Comparison of ENCODE assay signal across 1 cellular context in genomic region chr16:53839150-53839549, GRCh38.
A peak's percentile ranks its signal among the peaks of the same experiment; 100 is the strongest.
TF ChIP-seq lines count a peak whose summit lies in the region.

No MANE protein-coding gene starts in this region.

TF ChIP-seq in HEK293, 187 proteins besides CTCF, POLR2A, EP300 and RAD21 (continued from another document):
- TF ChIP-seq ZNF292 (tag by site-specific recombination; IDR thresholded peaks at IDR 0.05; ENCODE audit: borderline replicate concordance, low read depth): no peak
- TF ChIP-seq ZBTB48 (tag by site-specific recombination; IDR thresholded peaks at IDR 0.05): no peak
- TF ChIP-seq ZNF610 (tag by site-specific recombination; IDR thresholded peaks at IDR 0.05; ENCODE audit: borderline replicate concordance): no peak
- no peak for TF ChIP-seq ZBTB17 (tag by site-specific recombination; IDR thresholded peaks at IDR 0.05)
- TF ChIP-seq ZNF354C (tag by site-specific recombination; IDR thresholded peaks at IDR 0.05; ENCODE audit: borderline replicate concordance, low read depth): no peak
- 0 out of 2 replicates have a peak, but pooled peaks have one; percentile 7 for TF ChIP-seq SCRT1 (tag by site-specific recombination; IDR thresholded peaks at IDR 0.05; ENCODE audit: borderline replicate concordance)
- TF ChIP-seq, protein P1, sequence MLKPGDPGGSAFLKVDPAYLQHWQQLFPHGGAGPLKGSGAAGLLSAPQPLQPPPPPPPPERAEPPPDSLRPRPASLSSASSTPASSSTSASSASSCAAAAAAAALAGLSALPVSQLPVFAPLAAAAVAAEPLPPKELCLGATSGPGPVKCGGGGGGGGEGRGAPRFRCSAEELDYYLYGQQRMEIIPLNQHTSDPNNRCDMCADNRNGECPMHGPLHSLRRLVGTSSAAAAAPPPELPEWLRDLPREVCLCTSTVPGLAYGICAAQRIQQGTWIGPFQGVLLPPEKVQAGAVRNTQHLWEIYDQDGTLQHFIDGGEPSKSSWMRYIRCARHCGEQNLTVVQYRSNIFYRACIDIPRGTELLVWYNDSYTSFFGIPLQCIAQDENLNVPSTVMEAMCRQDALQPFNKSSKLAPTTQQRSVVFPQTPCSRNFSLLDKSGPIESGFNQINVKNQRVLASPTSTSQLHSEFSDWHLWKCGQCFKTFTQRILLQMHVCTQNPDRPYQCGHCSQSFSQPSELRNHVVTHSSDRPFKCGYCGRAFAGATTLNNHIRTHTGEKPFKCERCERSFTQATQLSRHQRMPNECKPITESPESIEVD (tag by site-specific recombination; IDR thresholded peaks at IDR 0.05): 0 out of 2 replicates have a peak, but pooled peaks have one; percentile 34
- TF ChIP-seq ZNF433 (tag by site-specific recombination; IDR thresholded peaks at IDR 0.05; ENCODE audit: low read depth): no peak
- TF ChIP-seq ZNF776 (tag by site-specific recombination; IDR thresholded peaks at IDR 0.05; ENCODE audit: borderline replicate concordance): no peak
- TF ChIP-seq ZNF449 (tag by site-specific recombination; IDR thresholded peaks at IDR 0.05): no peak
- TF ChIP-seq YY2 (tag by site-specific recombination; IDR thresholded peaks at IDR 0.05): no peak
- TF ChIP-seq BCL11B (tag by site-specific recombination; IDR thresholded peaks at IDR 0.05; ENCODE audit: low read depth): no peak
- TF ChIP-seq ZFP37 (tag by site-specific recombination; IDR thresholded peaks at IDR 0.05): no peak
- TF ChIP-seq, protein P2, sequence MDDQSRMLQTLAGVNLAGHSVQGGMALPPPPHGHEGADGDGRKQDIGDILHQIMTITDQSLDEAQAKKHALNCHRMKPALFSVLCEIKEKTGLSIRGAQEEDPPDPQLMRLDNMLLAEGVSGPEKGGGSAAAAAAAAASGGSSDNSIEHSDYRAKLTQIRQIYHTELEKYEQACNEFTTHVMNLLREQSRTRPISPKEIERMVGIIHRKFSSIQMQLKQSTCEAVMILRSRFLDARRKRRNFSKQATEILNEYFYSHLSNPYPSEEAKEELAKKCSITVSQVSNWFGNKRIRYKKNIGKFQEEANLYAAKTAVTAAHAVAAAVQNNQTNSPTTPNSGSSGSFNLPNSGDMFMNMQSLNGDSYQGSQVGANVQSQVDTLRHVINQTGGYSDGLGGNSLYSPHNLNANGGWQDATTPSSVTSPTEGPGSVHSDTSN (CRISPR knock-in tag; IDR thresholded peaks at IDR 0.05): no peak
- no peak for TF ChIP-seq EGR2 (tag by site-specific recombination; IDR thresholded peaks at IDR 0.05; ENCODE audit: low read depth)
- peak; percentile 63 for TF ChIP-seq SP7 (tag by site-specific recombination; IDR thresholded peaks at IDR 0.05)
- no peak for TF ChIP-seq HIC1 (tag by site-specific recombination; IDR thresholded peaks at IDR 0.05)
- TF ChIP-seq ZNF501 (tag by site-specific recombination; IDR thresholded peaks at IDR 0.05): no peak
- TF ChIP-seq, protein P3, sequence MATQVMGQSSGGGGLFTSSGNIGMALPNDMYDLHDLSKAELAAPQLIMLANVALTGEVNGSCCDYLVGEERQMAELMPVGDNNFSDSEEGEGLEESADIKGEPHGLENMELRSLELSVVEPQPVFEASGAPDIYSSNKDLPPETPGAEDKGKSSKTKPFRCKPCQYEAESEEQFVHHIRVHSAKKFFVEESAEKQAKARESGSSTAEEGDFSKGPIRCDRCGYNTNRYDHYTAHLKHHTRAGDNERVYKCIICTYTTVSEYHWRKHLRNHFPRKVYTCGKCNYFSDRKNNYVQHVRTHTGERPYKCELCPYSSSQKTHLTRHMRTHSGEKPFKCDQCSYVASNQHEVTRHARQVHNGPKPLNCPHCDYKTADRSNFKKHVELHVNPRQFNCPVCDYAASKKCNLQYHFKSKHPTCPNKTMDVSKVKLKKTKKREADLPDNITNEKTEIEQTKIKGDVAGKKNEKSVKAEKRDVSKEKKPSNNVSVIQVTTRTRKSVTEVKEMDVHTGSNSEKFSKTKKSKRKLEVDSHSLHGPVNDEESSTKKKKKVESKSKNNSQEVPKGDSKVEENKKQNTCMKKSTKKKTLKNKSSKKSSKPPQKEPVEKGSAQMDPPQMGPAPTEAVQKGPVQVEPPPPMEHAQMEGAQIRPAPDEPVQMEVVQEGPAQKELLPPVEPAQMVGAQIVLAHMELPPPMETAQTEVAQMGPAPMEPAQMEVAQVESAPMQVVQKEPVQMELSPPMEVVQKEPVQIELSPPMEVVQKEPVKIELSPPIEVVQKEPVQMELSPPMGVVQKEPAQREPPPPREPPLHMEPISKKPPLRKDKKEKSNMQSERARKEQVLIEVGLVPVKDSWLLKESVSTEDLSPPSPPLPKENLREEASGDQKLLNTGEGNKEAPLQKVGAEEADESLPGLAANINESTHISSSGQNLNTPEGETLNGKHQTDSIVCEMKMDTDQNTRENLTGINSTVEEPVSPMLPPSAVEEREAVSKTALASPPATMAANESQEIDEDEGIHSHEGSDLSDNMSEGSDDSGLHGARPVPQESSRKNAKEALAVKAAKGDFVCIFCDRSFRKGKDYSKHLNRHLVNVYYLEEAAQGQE (tag by site-specific recombination; IDR thresholded peaks at IDR 0.05): no peak
- TF ChIP-seq ZNF560 (tag by site-specific recombination; IDR thresholded peaks at IDR 0.05; ENCODE audit: borderline replicate concordance): no peak
- no peak for TF ChIP-seq ZIC2 (tag by site-specific recombination; IDR thresholded peaks at IDR 0.05)
- no peak for TF ChIP-seq ZNF791 (tag by site-specific recombination; IDR thresholded peaks at IDR 0.05)
- TF ChIP-seq ZNF514 (tag by site-specific recombination; IDR thresholded peaks at IDR 0.05): no peak
- TF ChIP-seq, protein P4, sequence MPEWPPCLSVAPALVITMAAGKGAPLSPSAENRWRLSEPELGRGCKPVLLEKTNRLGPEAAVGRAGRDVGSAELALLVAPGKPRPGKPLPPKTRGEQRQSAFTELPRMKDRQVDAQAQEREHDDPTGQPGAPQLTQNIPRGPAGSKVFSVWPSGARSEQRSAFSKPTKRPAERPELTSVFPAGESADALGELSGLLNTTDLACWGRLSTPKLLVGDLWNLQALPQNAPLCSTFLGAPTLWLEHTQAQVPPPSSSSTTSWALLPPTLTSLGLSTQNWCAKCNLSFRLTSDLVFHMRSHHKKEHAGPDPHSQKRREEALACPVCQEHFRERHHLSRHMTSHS (tag by site-specific recombination; IDR thresholded peaks at IDR 0.05): no peak
